ENCODE assay signal across 24 cellular contexts in the genomic region with DNA sequence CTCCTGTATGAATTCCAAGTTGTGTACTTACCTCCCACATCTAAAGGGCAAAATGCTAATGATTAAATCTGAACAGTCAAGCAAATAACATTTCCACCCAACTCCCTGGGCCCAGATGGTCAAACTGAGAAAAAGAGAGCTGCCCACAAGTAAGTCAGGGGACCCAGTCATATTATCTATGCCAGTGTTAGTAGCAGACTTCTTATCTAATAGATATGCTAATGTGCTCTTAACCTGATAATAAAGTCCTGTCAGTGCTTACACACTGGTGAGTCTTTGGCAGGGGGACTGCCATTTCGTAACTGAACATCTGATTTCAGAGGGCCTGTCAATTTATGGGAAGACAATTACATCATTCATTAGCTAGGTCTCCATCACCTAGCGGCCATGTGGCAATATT.
DNase-seq lines count a peak whose midpoint lies in the region; ATAC-seq, FAIRE-seq and TF ChIP-seq lines count a peak whose summit lies in the region.
"Had no signal": no experiment of that assay in that cellular context is flagged by ENCODE, and none has a peak within 500 bp of the region (broad histone marks: within the 10 kb centered on the region; RNA-seq: fewer than 3 reads in every experiment).

No MANE protein-coding gene starts in this region.

- no peak overlapping the region for H2BK5ac ChIP-seq in mesendoderm (ENCODE audit: low read length)

- no peaks in the 10 kb centered on the region for H3K27me3 ChIP-seq in astrocyte (ENCODE audit: insufficient read depth, low read length)
- no peaks in the 10 kb centered on the region for H3K27me3 ChIP-seq in left ventricle myocardium inferior (ENCODE audit: low read depth)
- no peaks in the 10 kb centered on the region for H3K27me3 ChIP-seq in mesendoderm (ENCODE audit: insufficient read depth, low read length, poor library complexity)
- peaks cover 35% of the 10 kb centered on the region for H3K27me3 ChIP-seq in PC-3 (ENCODE audit: low read length)
- H3K27me3 ChIP-seq: BLaER1, SJCRH30 had no signal

- H4K5ac ChIP-seq in mesendoderm (ENCODE audit: low read length): no peak overlapping the region

- peaks cover 7% of the 10 kb centered on the region for H3K4me1 ChIP-seq in astrocyte (ENCODE audit: insufficient read depth, low read length)
- H3K4me1 ChIP-seq in left ventricle myocardium inferior: peaks cover 53% of the 10 kb centered on the region
- H3K4me1 ChIP-seq in mesendoderm (ENCODE audit: control insufficient read depth, low read depth, low read length): peaks cover 2% of the 10 kb centered on the region
- H3K4me1 ChIP-seq in PC-3 (ENCODE audit: insufficient read depth, low read length): no peaks in the 10 kb centered on the region
- H3K4me1 ChIP-seq: BLaER1, HAP-1, SJCRH30 had no signal

- no peak overlapping the region for H3K27ac ChIP-seq in astrocyte (ENCODE audit: low read depth, low read length)
- H3K27ac ChIP-seq in left ventricle myocardium inferior (replicated peaks): peak overlapping the region; percentile 80
- H3K27ac ChIP-seq in mesendoderm (ENCODE audit: low read depth, low read length): no peak overlapping the region
- H3K27ac ChIP-seq in PC-3 (ENCODE audit: low read length): no peak overlapping the region
- H3K27ac ChIP-seq: BLaER1, HL-60, KMS-11, SJCRH30 had no signal

- POLR2A ChIA-PET in PC-3 (lab: Charles Lee; ENCODE audit: unreplicated experiment): no interaction called here

- H3K4me3 ChIP-seq in astrocyte (ENCODE audit: insufficient read depth, low read depth, low read length) (no peak overlapping the region), left ventricle myocardium inferior (no peak overlapping the region), mesendoderm (ENCODE audit: low read length) (no peak overlapping the region), PC-3 (ENCODE audit: low read length) (no peak overlapping the region)
- H3K4me3 ChIP-seq: BLaER1, GM23338, HAP-1, SJCRH30 had no signal

- no peak overlapping the region for H3K4ac ChIP-seq in mesendoderm (ENCODE audit: low read depth, low read length)

- H3K18ac ChIP-seq in mesendoderm (ENCODE audit: low read length): no peak overlapping the region

- ATAC-seq in GM18870 (IDR thresholded peaks at IDR 0.05; ENCODE audit: unreplicated experiment): no peak
- ATAC-seq in PC-3: no peak
- ATAC-seq: GM23338, Panc1 had no signal

- H3K4me1 Mint-ChIP-seq in astrocyte (ENCODE audit: low read depth, unreplicated experiment): peaks cover 15% of the 10 kb centered on the region
- H3K4me1 Mint-ChIP-seq: GM23338 had no signal

- no peak for TF ChIP-seq CTCF in astrocyte (IDR thresholded peaks at IDR 0.05; ENCODE audit: insufficient read depth, low read depth, low read length)
- no peak for TF ChIP-seq CTCF in left ventricle myocardium inferior (IDR thresholded peaks at IDR 0.05; ENCODE audit: borderline replicate concordance)
- TF ChIP-seq CTCF in PC-3 (conservative IDR thresholded peaks at IDR 0.05; ENCODE audit: low read depth, low read length): no peak

- peak; percentile 34 for FAIRE-seq in astrocyte (lab: Jason Lieb, UNC)
- FAIRE-seq: GM12891 had no signal

- no TSS peak for BruUV-seq in PC-3 (replicated peaks; lab: Mats Ljungman, UMichigan)

- no peak overlapping the region for H3K4me2 ChIP-seq in astrocyte (ENCODE audit: low read length)
- no peak overlapping the region for H3K4me2 ChIP-seq in mesendoderm (ENCODE audit: low read length)
- no peak overlapping the region for H3K4me2 ChIP-seq in PC-3 (ENCODE audit: low read length)
- H3K4me2 ChIP-seq: BLaER1, GM23338, KMS-11 had no signal

- H3K9me3 ChIP-seq in astrocyte (ENCODE audit: insufficient read depth, low read depth, low read length): no peaks in the 10 kb centered on the region
- H3K9me3 ChIP-seq in left ventricle myocardium inferior (replicated peaks): no peaks in the 10 kb centered on the region
- no peaks in the 10 kb centered on the region for H3K9me3 ChIP-seq in PC-3 (ENCODE audit: low read length)
- H3K9me3 ChIP-seq: BLaER1, HAP-1, SJCRH30 had no signal

- H3F3A ChIP-seq in PC-3 (ENCODE audit: low read length, unreplicated experiment): no peaks in the 10 kb centered on the region

- no peak overlapping the region for H2BK120ac ChIP-seq in mesendoderm (ENCODE audit: low read depth, low read length)

- H3K9me3 Mint-ChIP-seq in astrocyte (ENCODE audit: unreplicated experiment): no peaks in the 10 kb centered on the region
- H3K9me3 Mint-ChIP-seq: CD4-positive, alpha-beta T cell; GM23338 had no signal

- intact Hi-C loops in left ventricle myocardium inferior (cut with micrococcal nuclease) (no loop called here), PC-3 (cut with micrococcal nuclease) (no loop called here)

- CTCF ChIA-PET in PC-3 (lab: Charles Lee): no interaction called here

- no CpG with 5 or more reads among the region's 2 CpGs for WGBS in mesendoderm (ENCODE audit: extremely low coverage, insufficient coverage, low lambda C conversion rate)

- H3K79me1 ChIP-seq in mesendoderm (ENCODE audit: low read length): no peaks in the 10 kb centered on the region

- H3K27ac Mint-ChIP-seq in astrocyte (ENCODE audit: unreplicated experiment): peak overlapping the region; percentile 56
- H3K27ac Mint-ChIP-seq: CD4-positive, alpha-beta T cell; GM23338 had no signal

- no peak overlapping the region for H3K4me3 Mint-ChIP-seq in astrocyte (ENCODE audit: unreplicated experiment)
- H3K4me3 Mint-ChIP-seq: CD4-positive, alpha-beta T cell; GM23338 had no signal

- H4K8ac ChIP-seq in mesendoderm (ENCODE audit: low read depth, low read length): no peak overlapping the region

- no peaks in the 10 kb centered on the region for H4K20me1 ChIP-seq in astrocyte (ENCODE audit: insufficient read depth, low read length)
- no peaks in the 10 kb centered on the region for H4K20me1 ChIP-seq in PC-3 (ENCODE audit: low read length)

- peaks cover 15% of the 10 kb centered on the region for H3K36me3 Mint-ChIP-seq in astrocyte (ENCODE audit: low read depth, unreplicated experiment)

- no peaks in the 10 kb centered on the region for H3K9me2 ChIP-seq in PC-3 (replicated peaks; ENCODE audit: low read length)

- no peaks in the 10 kb centered on the region for H3K79me2 ChIP-seq in astrocyte (ENCODE audit: insufficient read depth, low read length)
- H3K79me2 ChIP-seq in mesendoderm (ENCODE audit: control insufficient read depth, insufficient read depth, low read length): no peaks in the 10 kb centered on the region
- no peaks in the 10 kb centered on the region for H3K79me2 ChIP-seq in PC-3 (ENCODE audit: low read length)

- no peak overlapping the region for H3K23ac ChIP-seq in mesendoderm (ENCODE audit: low read length)

- H2BK15ac ChIP-seq in mesendoderm (replicated peaks; ENCODE audit: low read depth): no peak overlapping the region

- no peak overlapping the region for H3K9ac ChIP-seq in astrocyte (ENCODE audit: low read length)
- H3K9ac ChIP-seq in mesendoderm (ENCODE audit: low read length): no peak overlapping the region
- no peak overlapping the region for H3K9ac ChIP-seq in PC-3 (ENCODE audit: low read length)
- H3K9ac ChIP-seq: BLaER1, KMS-11 had no signal

- H2AK5ac ChIP-seq in mesendoderm (ENCODE audit: low read length): no peak overlapping the region

- no peak overlapping the region for H3K56ac ChIP-seq in mesendoderm (ENCODE audit: low read length)

- H3K27me3 Mint-ChIP-seq in astrocyte (ENCODE audit: low read depth, unreplicated experiment): no peaks in the 10 kb centered on the region
- H3K27me3 Mint-ChIP-seq: CD4-positive, alpha-beta T cell had no signal

- DNase-seq in NCI-H226 (peak; percentile 75), astrocyte (ENCODE audit: low read depth) (peak; percentile 67), left ventricle myocardium inferior (no peak), mesendoderm (peak; percentile 66), SW480 (ENCODE audit: low spot score) (no peak), PC-3 (no peak)
- no peak for DNase-seq in stimulated activated CD4-positive, alpha-beta T cell treated with anti-CD3 and anti-CD28 coated beads, Interleukin-15, amount 100 ng/mL, for 24 hours
- DNase-seq: CD4-positive, alpha-beta T cell; IMR-90; NCI-H1092 treated with DMSO at 0.1 percent for 48 hours; NCI-H1436 treated with DMSO at 0.1 percent for 48 hours; NCI-H1930; NCI-H2227 treated with DMSO at 0.1 percent for 48 hours; NCI-H510A treated with DMSO at 0.1 percent for 48 hours; NCI-H748 treated with DMSO at 0.1 percent for 48 hours; SJCRH30 had no signal

- H3K36me3 ChIP-seq in astrocyte (ENCODE audit: insufficient read depth, low read length): no peaks in the 10 kb centered on the region
- no peaks in the 10 kb centered on the region for H3K36me3 ChIP-seq in left ventricle myocardium inferior
- no peaks in the 10 kb centered on the region for H3K36me3 ChIP-seq in mesendoderm (ENCODE audit: control insufficient read depth, insufficient read depth, low read length)
- no peaks in the 10 kb centered on the region for H3K36me3 ChIP-seq in PC-3 (ENCODE audit: low read depth, low read length)
- H3K36me3 ChIP-seq: HAP-1, SJCRH30 had no signal

- no peak overlapping the region for H2AFZ ChIP-seq in astrocyte (ENCODE audit: low read depth, low read length)
- H2AFZ ChIP-seq in PC-3 (ENCODE audit: low read length): no peak overlapping the region
- H2AFZ ChIP-seq: GM23338 had no signal

Comparison
In these comparisons a context has a peak if more than half of its experiments do, and no peak if none do; other contexts are left out.
1. DNase-seq: peak in NCI-H226 (single experiment), astrocyte (single experiment) and mesendoderm (single experiment); none in left ventricle myocardium inferior (single experiment), SW480 (single experiment), stimulated activated CD4-positive, alpha-beta T cell treated with anti-CD3 and anti-CD28 coated beads, Interleukin-15, amount 100 ng/mL, for 24 hours (single experiment) and PC-3 (single experiment).